In the genomic region with DNA sequence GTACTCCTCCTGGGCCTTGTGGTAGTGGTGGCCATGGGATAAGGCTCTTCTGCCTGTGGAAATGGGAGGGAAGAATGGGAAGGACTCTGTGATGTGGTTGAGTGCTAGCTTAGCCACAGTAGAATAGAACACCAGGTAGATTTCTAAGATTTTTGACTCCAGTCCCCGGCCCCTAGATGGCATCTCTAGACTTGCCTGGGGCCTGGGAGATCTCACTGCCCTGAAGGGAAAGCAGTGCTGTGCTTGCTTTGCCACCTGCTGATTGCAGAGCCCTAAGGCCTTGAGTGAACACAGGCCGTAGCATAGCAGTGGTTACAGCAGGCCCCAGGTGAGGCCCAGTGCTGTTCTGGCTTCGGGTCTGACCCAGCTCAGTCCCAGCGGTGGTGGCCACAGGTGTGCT, we compare ENCODE assay signal across 20 cellular contexts.
"Had no signal": no experiment of that assay in that cellular context is flagged by ENCODE, and none has a peak within 500 bp of the region (broad histone marks: within the 10 kb centered on the region; RNA-seq: fewer than 3 reads in every experiment).

No MANE protein-coding gene starts in this region.

- H3K4me3 ChIP-seq: colonic mucosa, hepatocyte, mucosa of descending colon, right atrium auricular region, stomach, thoracic aorta, transverse colon had no signal

- DNase-seq: colonic mucosa; dermis blood vessel endothelial cell; erythroblast; foreskin melanocyte; head of caudate nucleus; kidney glomerular epithelial cell; mammary epithelial cell; mucosa of descending colon; naive thymus-derived CD8-positive, alpha-beta T cell; posterior cingulate gyrus; small intestine; stimulated activated CD4-positive, alpha-beta T cell treated with anti-CD3 and anti-CD28 coated beads, Interleukin-12 subunit alpha, Interleukin-12 subunit beta, amount 100 ng/mL, for 4 hours; stimulated activated naive CD4-positive, alpha-beta T cell; stomach; substantia nigra; transverse colon had no signal

- H3K79me2 ChIP-seq: hepatocyte had no signal

- H3K36me3 ChIP-seq: colonic mucosa, right atrium auricular region, stomach, thoracic aorta, transverse colon had no signal

- H2AFZ ChIP-seq: hepatocyte had no signal

- H3K27ac ChIP-seq: colonic mucosa, hepatocyte, right atrium auricular region, stomach, thoracic aorta, transverse colon had no signal

- H3K9me3 ChIP-seq: colonic mucosa had no signal

- ATAC-seq: left lobe of liver; mucosa of descending colon; naive thymus-derived CD8-positive, alpha-beta T cell had no signal

- H3K4me1 ChIP-seq: colonic mucosa, right atrium auricular region, stomach had no signal

- H3K4me2 ChIP-seq: hepatocyte had no signal

- H3K27me3 ChIP-seq: colonic mucosa, hepatocyte, right atrium auricular region, stomach had no signal
